Comparison of ENCODE assay signal across 19 cellular contexts in genomic region chr5:81703840-81704239, GRCh38.
"Had no signal": no experiment of that assay in that cellular context is flagged by ENCODE, and none has a peak within 500 bp of the region (broad histone marks: within the 10 kb centered on the region; RNA-seq: fewer than 3 reads in every experiment).

No MANE protein-coding gene starts in this region.

- H3K27me3 Mint-ChIP-seq: naive B cell had no signal

- DNase-seq: dermis blood vessel endothelial cell; dorsolateral prefrontal cortex; effector CD4-positive, alpha-beta T cell; effector memory CD4-positive, alpha-beta T cell; foreskin fibroblast; foreskin melanocyte; gastrocnemius medialis; glutamatergic neuron; head of caudate nucleus; heart right ventricle; hippocampal formation; left cardiac atrium; left lung; left ventricle myocardium superior; lower lobe of right lung; mesenchymal stem cell; mucosa of descending colon; naive B cell had no signal

- H3K4me3 Mint-ChIP-seq: mesothelial cell of epicardium, naive B cell had no signal

- H3K27ac Mint-ChIP-seq: mesothelial cell of epicardium had no signal
